In genomic region chr9:134024828-134025605, GRCh38 we compare ENCODE assay signal across 8 cellular contexts. TPM values are rescaled to one million over a fixed set of nuclear protein-coding genes. Genes with fewer than 3 reads are reported as not detected.
DNase-seq lines count a peak whose midpoint lies in the region; ATAC-seq lines count a peak whose summit lies in the region.

Gene BRD3OS, plus strand, starts transcription at chr9:134025481. Its CDS starts 1,267 bp downstream, at chr9:134026748.

- peaks cover 17% of the 10 kb centered on the region for H3K4me1 Mint-ChIP-seq in dendritic cell treated with granulocyte-macrophage colony-stimulating factor and Interleukin-4, amounts not matched to agents 40 ng/mL and 50 ng/mL, for 4 days (ENCODE audit: low read depth)

- peaks cover 20% of the 10 kb centered on the region for H3K36me3 Mint-ChIP-seq in dendritic cell treated with granulocyte-macrophage colony-stimulating factor and Interleukin-4, amounts not matched to agents 40 ng/mL and 50 ng/mL, for 4 days (ENCODE audit: low read depth)

- peak; percentile 83 for ATAC-seq in GM19328 (IDR thresholded peaks at IDR 0.05; ENCODE audit: unreplicated experiment)
- peak; percentile 78 for ATAC-seq in HG03520 (IDR thresholded peaks at IDR 0.05; ENCODE audit: unreplicated experiment)
- ATAC-seq in left lobe of liver, result peak; percentile 93

- H3K27me3 Mint-ChIP-seq in dendritic cell treated with granulocyte-macrophage colony-stimulating factor and Interleukin-4, amounts not matched to agents 40 ng/mL and 50 ng/mL, for 4 days, result no peaks in the 10 kb centered on the region

- no peaks in the 10 kb centered on the region for H3K9me3 Mint-ChIP-seq in dendritic cell treated with granulocyte-macrophage colony-stimulating factor and Interleukin-4, amounts not matched to agents 40 ng/mL and 50 ng/mL, for 4 days

- peak within 1 kb of the TSS; percentile 78 for H3K4me3 Mint-ChIP-seq in dendritic cell treated with granulocyte-macrophage colony-stimulating factor and Interleukin-4, amounts not matched to agents 40 ng/mL and 50 ng/mL, for 4 days

- peak; percentile 100 for DNase-seq in Ammon's horn (ENCODE audit: low spot score)
- peak; percentile 96 for DNase-seq in NCI-H748 treated with DMSO at 0.1 percent for 48 hours (lab: John Stamatoyannopoulos, UW)
- DNase-seq in activated CD4-positive, alpha-beta T cell treated with anti-CD3 and anti-CD28 coated beads, Interleukin-2, amount 50 U/mL, for 1 hour, result peak; percentile 89
- DNase-seq in left lobe of liver (ENCODE audit: low spot score), result peak; percentile 96
- peak; percentile 90 to 91 for DNase-seq in stimulated activated CD4-positive, alpha-beta T cell treated with anti-CD3 and anti-CD28 coated beads, Interleukin-2, amount 100 ng/mL, for 24 hours

- peak within 1 kb of the TSS; percentile 69 for H3K27ac Mint-ChIP-seq in dendritic cell treated with granulocyte-macrophage colony-stimulating factor and Interleukin-4, amounts not matched to agents 40 ng/mL and 50 ng/mL, for 4 days

- intact Hi-C loops in dendritic cell treated with granulocyte-macrophage colony-stimulating factor and Interleukin-4, amounts not matched to agents 40 ng/mL and 50 ng/mL, for 4 days (cut with micrococcal nuclease), result loop anchor here (2.0 kb wide), 1 partner anchor 44 kb away; the partner anchor contains the start of gene BRD3

RNA-seq across cellular contexts. Expression of gene BRD3OS, which starts in this region (rescaled TPM):
- total RNA-seq in left lobe of liver, result 7.6 TPM

Comparison
In these comparisons a context has a peak if more than half of its experiments do, and no peak if none do; other contexts are left out.
1. Peak in every context shown above with its lines: DNase-seq and ATAC-seq.